Comparison of ENCODE assay signal across 13 cellular contexts in genomic region chr17:40309938-40310510, GRCh38. TPM values are rescaled to one million over a fixed set of nuclear protein-coding genes. Genes with fewer than 3 reads are reported as not detected.
DNase-seq lines count a peak whose midpoint lies in the region; ATAC-seq and TF ChIP-seq lines count a peak whose summit lies in the region.
"Had no signal": no experiment of that assay in that cellular context is flagged by ENCODE, and none has a peak within 500 bp of the region (broad histone marks: within the 10 kb centered on the region; RNA-seq: fewer than 3 reads in every experiment).

No MANE protein-coding gene starts in this region.

- POLR2A ChIA-PET in PC-3 (lab: Charles Lee; ENCODE audit: unreplicated experiment) = no interaction called here

- intact Hi-C loops in PC-3 (cut with micrococcal nuclease) = no loop called here
- intact Hi-C loops in psoas muscle (cut with DNase I) = loop anchor here (2.0 to 10.0 kb wide), 3 partner anchors 39 to 225 kb away; no protein-coding TSS in a partner anchor

- CTCF ChIA-PET in PC-3 (lab: Charles Lee) = no interaction called here

- no peak overlapping the region for H3K4me3 ChIP-seq in PC-3 (ENCODE audit: low read length)
- peak overlapping the region; percentile 60 for H3K4me3 ChIP-seq in epithelial cell of proximal tubule (ENCODE audit: low read depth, low read length)
- H3K4me3 ChIP-seq in psoas muscle = peak overlapping the region; percentile 62

- no peak overlapping the region for H3K4me2 ChIP-seq in PC-3 (ENCODE audit: low read length)

- H3K9me2 ChIP-seq in PC-3 (replicated peaks; ENCODE audit: low read length) = no peaks in the 10 kb centered on the region

- H3K79me2 ChIP-seq in PC-3 (ENCODE audit: low read length) = no peaks in the 10 kb centered on the region

- BruUV-seq in PC-3 (replicated peaks; lab: Mats Ljungman, UMichigan) = no TSS peak

- DNase-seq in D341Med (ENCODE audit: low spot score) (peak; percentile 38), PC-3 (peak; percentile 31), epithelial cell of proximal tubule (ENCODE audit: low read depth) (no peak), psoas muscle (no peak), NCI-H1105 (lab: John Stamatoyannopoulos, UW) (no peak), NCI-H1092 treated with DMSO at 0.1 percent for 48 hours (lab: John Stamatoyannopoulos, UW) (no peak), NCI-H2196 (lab: John Stamatoyannopoulos, UW; ENCODE audit: unreplicated experiment) (no peak), GM03348 (ENCODE audit: low spot score) (no peak)
- DNase-seq: activated naive CD4-positive, alpha-beta T cell treated with anti-CD3 and anti-CD28 coated beads for 36 hours; DMS79; NCI-H187 treated with DMSO at 0.1 percent for 48 hours; stimulated activated naive CD8-positive, alpha-beta T cell treated with anti-CD3 and anti-CD28 coated beads, Interleukin-15, Interleukin-2, amounts not matched to agents 100 U/mL and 50 U/mL, for 24 hours; T-helper 1 cell had no signal

- TF ChIP-seq CTCF in PC-3 (conservative IDR thresholded peaks at IDR 0.05; ENCODE audit: low read depth, low read length) (no peak), epithelial cell of proximal tubule (conservative IDR thresholded peaks at IDR 0.05; ENCODE audit: low read depth, low read length) (no peak), psoas muscle (IDR thresholded peaks at IDR 0.05) (no peak)

- ATAC-seq in PC-3 (no peak), psoas muscle (no peak)
- ATAC-seq: stimulated activated naive CD8-positive, alpha-beta T cell treated with anti-CD3 and anti-CD28 coated beads, Interleukin-15, Interleukin-2, amounts not matched to agents 100 U/mL and 50 U/mL, for 24 hours had no signal

- H3K27me3 ChIP-seq in PC-3 (ENCODE audit: low read length) (no peaks in the 10 kb centered on the region), psoas muscle (ENCODE audit: insufficient read depth in 3 of 3, low read length in 2 of 3) (no peaks in the 10 kb centered on the region)

- H3K9me3 ChIP-seq in PC-3 (ENCODE audit: low read length) (no peaks in the 10 kb centered on the region), psoas muscle (no peaks in the 10 kb centered on the region)

- H3K36me3 ChIP-seq in PC-3 (ENCODE audit: low read depth, low read length) (no peaks in the 10 kb centered on the region), psoas muscle (ENCODE audit: insufficient read depth in 1 of 2, low read depth in 1 of 2) (no peaks in the 10 kb centered on the region)

- H4K20me1 ChIP-seq in PC-3 (ENCODE audit: low read length) = no peaks in the 10 kb centered on the region

- no peak overlapping the region for H3K27ac ChIP-seq in PC-3 (ENCODE audit: low read length)
- H3K27ac ChIP-seq in psoas muscle = peak overlapping the region; percentile 97

- H2AFZ ChIP-seq in PC-3 (ENCODE audit: low read length) = no peak overlapping the region

- WGBS in psoas muscle, 3 donors = 68 to 88% (median 71%) methylated on average over 2 of the region's 2 CpGs

- H3F3A ChIP-seq in PC-3 (ENCODE audit: low read length, unreplicated experiment) = no peaks in the 10 kb centered on the region

- no peak overlapping the region for H3K9ac ChIP-seq in PC-3 (ENCODE audit: low read length)

- H3K4me1 ChIP-seq in PC-3 (ENCODE audit: insufficient read depth, low read length) = peaks cover 60% of the 10 kb centered on the region
- H3K4me1 ChIP-seq in psoas muscle = peaks cover 75% of the 10 kb centered on the region

RNA-seq across cellular contexts. Expression of gene RARA, which starts 1.0 kb away (rescaled TPM):
- 19.6 and 23.8 TPM in 2 replicates for total RNA-seq in PC-3 (2014; rRNA removed)
- total RNA-seq in epithelial cell of proximal tubule = 19.5 and 21.9 TPM in 2 replicates
- total RNA-seq in psoas muscle = 10 to 100 TPM; 15.0 to 51.1 (median 44.6) TPM
- 10 to 100 TPM; 15.0 to 76.9 (median 18.6) TPM for polyA plus RNA-seq in psoas muscle

RNA-seq across cellular contexts. Expression of gene CDC6, which starts 22.3 kb away (rescaled TPM):
- total RNA-seq in PC-3 (2014; rRNA removed) (48.9 and 58.3 TPM in 2 replicates), epithelial cell of proximal tubule (49.2 and 66.5 TPM in 2 replicates), psoas muscle (under 1 TPM; 0.27 to 0.90 (median 0.42) TPM)
- 1 to 10 TPM in 2 of 3 donors, under 1 TPM in 1; 0.86 to 2.5 (median 1.4) TPM for polyA plus RNA-seq in psoas muscle

RNA-seq across cellular contexts. Expression of gene GJD3, which starts 54.5 kb away (rescaled TPM):
- total RNA-seq in PC-3 (2014; rRNA removed) = not detected in 2 replicates
- total RNA-seq in epithelial cell of proximal tubule = 0.58 TPM in 1 of 2 replicates, not detected in the other
- total RNA-seq in psoas muscle = 1 to 10 TPM in 2 of 4 donors, under 1 TPM in 2; 0.34 to 1.4 (median 0.82) TPM
- polyA plus RNA-seq in psoas muscle = under 1 TPM in 2 of 3 donors, not detected in 1; 0.17 to 0.25 TPM
- total RNA-seq: activated naive CD4-positive, alpha-beta T cell treated with anti-CD3 and anti-CD28 coated beads for 36 hours had no signal

Comparison
In these comparisons a context has a peak if more than half of its experiments do, and no peak if none do; other contexts are left out.
1. DNase-seq: peak in D341Med (single experiment) and PC-3 (single experiment); none in epithelial cell of proximal tubule (single experiment), psoas muscle (0 of 2), NCI-H1105 (single experiment), NCI-H1092 treated with DMSO at 0.1 percent for 48 hours (single experiment), NCI-H2196 (single experiment) and GM03348 (single experiment).
2. RNA of gene CDC6, which starts 22.3 kb away (total RNA-seq): 49.2 to 66.5 TPM in epithelial cell of proximal tubule and 48.9 to 58.3 TPM in PC-3; 0.27 to 0.90 TPM in psoas muscle; every median in the first group is over 10 times any median in the second.